Comparison of ENCODE assay signal across 12 cellular contexts in the genomic region with DNA sequence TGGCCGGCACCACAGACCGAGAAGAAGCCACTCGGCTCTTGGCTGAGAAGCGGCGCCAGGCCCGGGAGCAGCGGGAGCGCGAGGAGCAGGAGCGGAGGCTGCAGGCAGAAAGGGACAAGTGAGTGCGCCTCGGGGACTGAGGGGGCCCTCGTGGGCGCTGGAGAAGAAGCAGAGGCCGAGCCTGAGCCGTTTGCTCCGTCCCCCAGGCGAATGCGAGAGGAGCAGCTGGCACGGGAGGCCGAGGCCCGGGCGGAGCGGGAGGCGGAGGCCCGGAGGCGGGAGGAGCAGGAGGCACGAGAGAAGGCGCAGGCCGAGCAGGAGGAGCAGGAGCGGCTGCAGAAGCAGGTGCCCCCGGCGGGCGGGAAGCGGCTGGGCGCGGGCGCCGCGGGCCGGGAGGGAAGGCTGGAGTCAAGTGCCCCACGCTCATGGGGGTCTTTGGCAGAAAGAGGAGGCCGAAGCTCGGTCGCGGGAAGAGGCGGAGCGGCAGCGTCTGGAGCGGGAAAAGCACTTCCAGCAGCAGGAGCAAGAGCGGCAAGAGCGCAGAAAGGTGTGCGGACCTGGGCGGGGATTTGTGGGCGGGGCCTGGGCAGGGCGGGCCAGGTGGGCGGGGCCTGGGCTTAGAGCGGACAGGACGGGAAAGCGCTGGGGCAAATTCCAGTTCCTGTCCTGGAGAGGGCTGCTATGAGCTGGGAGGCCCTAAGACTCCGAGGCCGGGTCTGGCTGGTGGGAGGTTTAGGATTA. TPM values are rescaled to one million over a fixed set of nuclear protein-coding genes. Genes with fewer than 3 reads are reported as not detected.
A peak's percentile ranks its signal among the peaks of the same experiment; 100 is the strongest.
DNase-seq lines count a peak whose midpoint lies in the region; ATAC-seq and TF ChIP-seq lines count a peak whose summit lies in the region.
"Had no signal": no experiment of that assay in that cellular context is flagged by ENCODE, and none has a peak within 500 bp of the region (broad histone marks: within the 10 kb centered on the region; RNA-seq: fewer than 3 reads in every experiment).

No MANE protein-coding gene starts in this region.

- DNase-seq in amniotic epithelial cell (ENCODE audit: low read depth) (peak; percentile 30), Right ventricle myocardium superior (peak; percentile 67), lung (ENCODE audit: low spot score) (peak; percentile 61), tibial artery (no peak), foreskin fibroblast (no peak), SKM-1 (lab: John Stamatoyannopoulos, UW; ENCODE audit: unreplicated experiment) (no peak), SIG-M5 treated with dmso at 0.1 percent for 504 hours (lab: John Stamatoyannopoulos, UW; ENCODE audit: unreplicated experiment) (no peak)
- DNase-seq: activated B cell treated with CpG ODN at 0.5 μM for 24 hours; activated T-cell treated with anti-CD3 and anti-CD28 coated beads, Interleukin-2, amount 50 U/mL, for 72 hours; NCI-H226; SHP77 had no signal

- ATAC-seq in Right ventricle myocardium superior (ENCODE audit: poor library complexity): peak; percentile 44
- ATAC-seq in lung (ENCODE audit: insufficient read depth, low FRiP score): peak; percentile 73
- ATAC-seq: activated T-cell treated with anti-CD3 and anti-CD28 coated beads, Interleukin-2, amount 50 U/mL, for 72 hours had no signal

- no peak for TF ChIP-seq CTCF in lung (IDR thresholded peaks at IDR 0.05; ENCODE audit: control extremely low read depth, extremely low read depth)
- no peak for TF ChIP-seq CTCF in tibial artery (IDR thresholded peaks at IDR 0.05)
- TF ChIP-seq CTCF in foreskin fibroblast (IDR thresholded peaks at IDR 0.05; ENCODE audit: low read depth, low read length): no peak

- H3K4me1 ChIP-seq in lung (ENCODE audit: control insufficient read depth in 2 of 2, insufficient read depth in 2 of 2, low read length in 2 of 2) (peaks cover 0 to 4% of the 10 kb centered on the region in 2 donors), tibial artery (peaks cover 9 to 41% (median 28%) of the 10 kb centered on the region in 4 donors)

- intact Hi-C loops in Right ventricle myocardium superior (cut with DNase I) (no loop called here), tibial artery (cut with DNase I; ENCODE audit: low total_unique reads) (no loop called here)

- 76 to 89% methylated on average over 59 to 62 of the region's 62 CpGs for WGBS in lung, 2 donors

- no peaks in the 10 kb centered on the region for H3K9me3 ChIP-seq in lung (ENCODE audit: control insufficient read depth in 2 of 2, insufficient read depth in 1 of 2, low read length in 1 of 2)
- H3K9me3 ChIP-seq in tibial artery: no peaks in the 10 kb centered on the region

- H3K36me3 ChIP-seq in lung (ENCODE audit: control insufficient read depth in 2 of 2, insufficient read depth in 2 of 2, low read length in 2 of 2): peaks cover 32 to 75% of the 10 kb centered on the region in 2 donors
- peaks cover 59 to 82% (median 79%) of the 10 kb centered on the region in 3 donors for H3K36me3 ChIP-seq in tibial artery

- H3K27ac ChIP-seq in lung (ENCODE audit: low read depth in 1 of 2, low read length in 1 of 2) (peak overlapping the region; percentile 21 to 42), tibial artery (peak overlapping the region; percentile 81 to 87)

- H3K4me3 ChIP-seq in lung: no peak overlapping the region
- no peak overlapping the region for H3K4me3 ChIP-seq in tibial artery
- no peak overlapping the region for H3K4me3 ChIP-seq in foreskin fibroblast (ENCODE audit: low read depth in 1 of 2, low read length in 2 of 2)
- H3K4me3 ChIP-seq: skin epidermis had no signal

- H3K27me3 ChIP-seq in lung (ENCODE audit: control insufficient read depth, insufficient read depth) (no peaks in the 10 kb centered on the region), tibial artery (no peaks in the 10 kb centered on the region)

RNA-seq across cellular contexts. Expression of a gene that starts 22.7 kb away (rescaled TPM):
- total RNA-seq in Right ventricle myocardium superior (390 TPM), lung (100 to 1,000 TPM in 1 of 2 donors, 10 to 100 TPM in 1; 47.3 to 140 TPM)
- 100 to 1,000 TPM in 1 of 2 donors, 10 to 100 TPM in 1; 53.9 to 103 TPM for polyA plus RNA-seq in lung

RNA-seq across cellular contexts. Expression of a gene that starts 29.4 kb away (rescaled TPM):
- total RNA-seq in Right ventricle myocardium superior (59.6 TPM), lung (10 to 100 TPM; 37.3 to 61.8 TPM)
- polyA plus RNA-seq in lung: 10 to 100 TPM; 60.8 to 83.9 TPM

RNA-seq across cellular contexts. Expression of a gene that starts 45.6 kb away (rescaled TPM):
- total RNA-seq in Right ventricle myocardium superior: 57.6 TPM
- 10 to 100 TPM; 92.8 to 92.9 TPM for total RNA-seq in lung
- polyA plus RNA-seq in lung: 10 to 100 TPM; 25.1 to 41.7 TPM

RNA-seq across cellular contexts. Expression of a gene that starts 53.6 kb away (rescaled TPM):
- total RNA-seq in Right ventricle myocardium superior (1.4 TPM), lung (1 to 10 TPM; 2.0 to 6.0 TPM)
- 1 to 10 TPM; 2.8 to 3.8 TPM for polyA plus RNA-seq in lung

Comparison
In these comparisons a context has a peak if more than half of its experiments do, and no peak if none do; other contexts are left out.
1. DNase-seq: peak in amniotic epithelial cell (single experiment), Right ventricle myocardium superior (single experiment) and lung (single experiment); none in tibial artery (0 of 2), foreskin fibroblast (0 of 2), SKM-1 (single experiment) and SIG-M5 treated with dmso at 0.1 percent for 504 hours (single experiment).